13 cellular contexts compared by ENCODE assay signal in genomic region chr4:82469776-82470345, GRCh38. TPM values are rescaled to one million over a fixed set of nuclear protein-coding genes. Genes with fewer than 3 reads are reported as not detected.
DNase-seq lines count a peak whose midpoint lies in the region; ATAC-seq and TF ChIP-seq lines count a peak whose summit lies in the region.
"Had no signal": no experiment of that assay in that cellular context is flagged by ENCODE, and none has a peak within 500 bp of the region (broad histone marks: within the 10 kb centered on the region; RNA-seq: fewer than 3 reads in every experiment).

No MANE protein-coding gene starts in this region.

- H3K4me3 ChIP-seq in NB4 (ENCODE audit: low read depth, low read length) = no peak overlapping the region
- no peak overlapping the region for H3K4me3 ChIP-seq in epithelial cell of esophagus (ENCODE audit: low read length)
- no peak overlapping the region for H3K4me3 ChIP-seq in mucosa of descending colon
- H3K4me3 ChIP-seq in esophagus squamous epithelium = no peak overlapping the region
- H3K4me3 ChIP-seq: psoas muscle had no signal

- H3K4me1 ChIP-seq in mucosa of descending colon (ENCODE audit: low read depth) = no peaks in the 10 kb centered on the region
- peaks cover 0 to 10% (median 0%) of the 10 kb centered on the region in 3 donors for H3K4me1 ChIP-seq in esophagus squamous epithelium
- H3K4me1 ChIP-seq: psoas muscle had no signal

- H3K9me3 ChIP-seq in mucosa of descending colon (no peaks in the 10 kb centered on the region), esophagus squamous epithelium (no peaks in the 10 kb centered on the region)
- H3K9me3 ChIP-seq: psoas muscle had no signal

- 61 to 100% methylated on average over 1 to 2 of the region's 2 CpGs for WGBS in esophagus squamous epithelium, 2 donors

- TF ChIP-seq CTCF in NB4 (IDR thresholded peaks at IDR 0.05; ENCODE audit: low read depth, low read length) (no peak), epithelial cell of esophagus (IDR thresholded peaks at IDR 0.05; ENCODE audit: insufficient read depth, low read depth, low read length, missing control alignments) (no peak), mucosa of descending colon (IDR thresholded peaks at IDR 0.05) (no peak), omental fat pad (IDR thresholded peaks at IDR 0.05) (no peak), esophagus squamous epithelium (IDR thresholded peaks at IDR 0.05) (no peak)

- TF ChIP-seq POLR2A in NB4 (IDR thresholded peaks at IDR 0.05; ENCODE audit: extremely low read depth, insufficient read length) (no peak), esophagus squamous epithelium (IDR thresholded peaks at IDR 0.05) (no peak)

- no peaks in the 10 kb centered on the region for H3K36me3 ChIP-seq in mucosa of descending colon (ENCODE audit: low read depth)
- no peaks in the 10 kb centered on the region for H3K36me3 ChIP-seq in esophagus squamous epithelium

- ATAC-seq in mucosa of descending colon = peak; percentile 24
- no peak for ATAC-seq in omental fat pad (ENCODE audit: low FRiP score)
- ATAC-seq: psoas muscle had no signal

- no peaks in the 10 kb centered on the region for H3K27me3 ChIP-seq in esophagus squamous epithelium

- DNase-seq in Daoy (ENCODE audit: low read depth) (peak; percentile 3), NB4 (ENCODE audit: low read depth) (peak; percentile 26), epithelial cell of esophagus (ENCODE audit: low read depth) (peak; percentile 34), mucosa of descending colon (no peak), NCI-H345 (lab: John Stamatoyannopoulos, UW) (no peak), omental fat pad (ENCODE audit: low spot score) (no peak), esophagus squamous epithelium (lab: John Stamatoyannopoulos, UW) (no peak), NCI-H446 treated with DMSO at 0.1 percent for 48 hours (lab: John Stamatoyannopoulos, UW) (no peak)
- DNase-seq: activated naive CD8-positive, alpha-beta T cell treated with anti-CD3 and anti-CD28 coated beads, Interleukin-2, amount 10 ng/mL, durations not matched to agents 7 days and 5 days; glutamatergic neuron; NCI-H524; psoas muscle had no signal

- H3K27ac ChIP-seq in esophagus squamous epithelium = peak overlapping the region in 1 of 4 donors; percentile 46
- H3K27ac ChIP-seq: HL-60, psoas muscle had no signal

- intact Hi-C loops in mucosa of descending colon (cut with DNase I, micrococcal nuclease) = no loop called here
- intact Hi-C loops in esophagus squamous epithelium (cut with DNase I) = loop anchor here (10.0 kb wide), 2 partner anchors 275 to 325 kb away; partner anchors contain the start of gene SCD5

RNA-seq across cellular contexts. Expression of gene ENOPH1, which starts 39.5 kb away (rescaled TPM):
- 28.2 and 29.8 TPM in 2 replicates for total RNA-seq in Daoy (2014; rRNA removed; shearing (Covaris generic))
- 10 to 100 TPM; 15.6 to 22.7 (median 19.9) TPM for total RNA-seq in mucosa of descending colon
- 10 to 100 TPM; 16.9 to 24.0 (median 20.4) TPM for total RNA-seq in omental fat pad
- total RNA-seq in esophagus squamous epithelium = 10 to 100 TPM; 21.3 to 39.8 (median 29.9) TPM

RNA-seq across cellular contexts. Expression of gene HNRNPDL, which starts 39.6 kb away (rescaled TPM):
- total RNA-seq in Daoy (2014; rRNA removed; shearing (Covaris generic)) = 206 and 252 TPM in 2 replicates
- 100 to 1,000 TPM in 2 of 3 donors, 10 to 100 TPM in 1; 84.1 to 186 (median 107) TPM for total RNA-seq in mucosa of descending colon
- total RNA-seq in omental fat pad = 100 to 1,000 TPM; 165 to 237 (median 185) TPM
- 100 to 1,000 TPM in 3 of 4 donors, 10 to 100 TPM in 1; 69.1 to 201 (median 133) TPM for total RNA-seq in esophagus squamous epithelium

Comparison
In these comparisons a context has a peak if more than half of its experiments do, and no peak if none do; other contexts are left out.
1. DNase-seq: peak in Daoy (single experiment), NB4 (single experiment) and epithelial cell of esophagus (single experiment); none in mucosa of descending colon (0 of 3), NCI-H345 (single experiment), omental fat pad (single experiment), esophagus squamous epithelium (single experiment) and NCI-H446 treated with DMSO at 0.1 percent for 48 hours (single experiment).